In genomic region chr9:135789838-135790291, GRCh38 we compare ENCODE assay signal across 29 cellular contexts.
"Had no signal": no experiment of that assay in that cellular context is flagged by ENCODE, and none has a peak within 500 bp of the region (broad histone marks: within the 10 kb centered on the region; RNA-seq: fewer than 3 reads in every experiment).

No MANE protein-coding gene starts in this region.

- H3K27ac ChIP-seq: adrenal gland, body of pancreas, esophagus muscularis mucosa, foreskin keratinocyte, gastrocnemius medialis, heart right ventricle had no signal

- H3K9me3 ChIP-seq: adrenal gland, body of pancreas, esophagus muscularis mucosa, gastrocnemius medialis, heart right ventricle had no signal

- DNase-seq: activated CD4-positive, alpha-beta memory T cell treated with anti-CD3 and anti-CD28 coated beads for 36 hours; activated CD4-positive, alpha-beta T cell treated with anti-CD3 and anti-CD28 coated beads for 36 hours; activated CD4-positive, alpha-beta T cell treated with anti-CD3 and anti-CD28 coated beads, Interleukin-2, amount 10 ng/mL, durations not matched to agents 24 days and 14 days; activated CD4-positive, CD25-positive, alpha-beta regulatory T cell; activated CD4-positive, CD25-positive, alpha-beta regulatory T cell treated with anti-CD3 and anti-CD28 coated beads, Interleukin-2, amount 50 U/mL, for 72 hours; activated CD8-positive, alpha-beta memory T cell treated with anti-CD3 and anti-CD28 coated beads, Interleukin-2, amount 10 ng/mL, durations not matched to agents 7 days and 5 days; activated CD8-positive, alpha-beta memory T cell treated with anti-CD3 and anti-CD28 coated beads, Interleukin-2, amount 50 U/mL, for 4 hours; activated CD8-positive, alpha-beta T cell treated with anti-CD3 and anti-CD28 coated beads, Interleukin-2, amount 10 ng/mL, durations not matched to agents 7 days and 5 days; activated effector memory CD4-positive, alpha-beta T cell treated with anti-CD3 and anti-CD28 coated beads, Interleukin-2, amount 50 U/mL, for 16 hours; activated naive CD4-positive, alpha-beta T cell treated with anti-CD3 and anti-CD28 coated beads for 36 hours; activated naive CD8-positive, alpha-beta T cell treated with anti-CD3 and anti-CD28 coated beads for 36 hours; activated naive CD8-positive, alpha-beta T cell treated with anti-CD3 and anti-CD28 coated beads, Interleukin-2, amount 50 U/mL, for 24 hours; activated T-cell treated with anti-CD3 and anti-CD28 coated beads, Interleukin-2, amount 50 U/mL, for 1 hour; activated T-cell treated with anti-CD3 and anti-CD28 coated beads, Interleukin-2, amount 50 U/mL, for 48 hours; adrenal gland; amygdala; aorta; body of pancreas; caudate nucleus; cortex of kidney; dermis blood vessel endothelial cell; effector CD4-positive, alpha-beta T cell; effector memory CD8-positive, alpha-beta T cell; erythroblast; foreskin keratinocyte; gastrocnemius medialis; heart right ventricle; T-helper 17 cell had no signal

- H3K4me3 ChIP-seq: adrenal gland, body of pancreas, esophagus muscularis mucosa, gastrocnemius medialis, heart right ventricle had no signal

- H3K36me3 ChIP-seq: adrenal gland, esophagus muscularis mucosa, gastrocnemius medialis, heart right ventricle had no signal

- H3K27me3 ChIP-seq: body of pancreas, foreskin keratinocyte had no signal

- H3K4me1 ChIP-seq: adrenal gland, body of pancreas, esophagus muscularis mucosa, foreskin keratinocyte, gastrocnemius medialis, heart right ventricle had no signal
